9 cellular contexts compared by ENCODE assay signal in genomic region chr4:109588176-109588575, GRCh38. TPM values are rescaled to one million over a fixed set of nuclear protein-coding genes. Genes with fewer than 3 reads are reported as not detected.
DNase-seq lines count a peak whose midpoint lies in the region; ATAC-seq and TF ChIP-seq lines count a peak whose summit lies in the region.
"Had no signal": no experiment of that assay in that cellular context is flagged by ENCODE, and none has a peak within 500 bp of the region (broad histone marks: within the 10 kb centered on the region; RNA-seq: fewer than 3 reads in every experiment).

No MANE protein-coding gene starts in this region.

- peaks cover 31% of the 10 kb centered on the region for H3K36me3 Mint-ChIP-seq in activated CD4-positive, alpha-beta T cell treated with anti-CD3 and anti-CD28 coated beads, Interleukin-2, amount 10 ng/mL, durations not matched to agents 24 days and 14 days (ENCODE audit: low read depth)
- no peaks in the 10 kb centered on the region for H3K36me3 Mint-ChIP-seq in nephron progenitor cell (ENCODE audit: low read depth)

- no peak for TF ChIP-seq EP300 in stomach (IDR thresholded peaks at IDR 0.05)

- TF ChIP-seq CTCF in stomach (IDR thresholded peaks at IDR 0.05) (no peak), nephron progenitor cell (IDR thresholded peaks at IDR 0.05) (no peak)

- H3K36me3 ChIP-seq in stomach, result no peaks in the 10 kb centered on the region

- TF ChIP-seq POLR2A in stomach (IDR thresholded peaks at IDR 0.05), result no peak

- H3K27ac ChIP-seq in stomach, result no peak overlapping the region
- H3K27ac ChIP-seq: VCaP had no signal

- H3K27me3 ChIP-seq in stomach, result no peaks in the 10 kb centered on the region

- WGBS in stomach, 5 donors, result 74 to 79% (median 78%) methylated on average over 4 of the region's 4 CpGs

- peak; percentile 98 for ATAC-seq in GM18907 (IDR thresholded peaks at IDR 0.05; ENCODE audit: unreplicated experiment)
- ATAC-seq in HG02870 (IDR thresholded peaks at IDR 0.05; ENCODE audit: unreplicated experiment), result peak; percentile 99

- H3K4me3 ChIP-seq in stomach, result no peak overlapping the region

- no peaks in the 10 kb centered on the region for H3K27me3 Mint-ChIP-seq in activated CD4-positive, alpha-beta T cell treated with anti-CD3 and anti-CD28 coated beads, Interleukin-2, amount 10 ng/mL, durations not matched to agents 24 days and 14 days
- H3K27me3 Mint-ChIP-seq in nephron progenitor cell (ENCODE audit: low read depth, poor library complexity), result no peaks in the 10 kb centered on the region

- intact Hi-C loops in activated CD4-positive, alpha-beta T cell treated with anti-CD3 and anti-CD28 coated beads, Interleukin-2, amount 10 ng/mL, durations not matched to agents 24 days and 14 days (cut with micrococcal nuclease), result loop anchor here (1.0 to 2.0 kb wide), 2 partner anchors 27 to 61 kb away; no protein-coding TSS in a partner anchor
- intact Hi-C loops in stomach (cut with DNase I; ENCODE audit: low total_unique reads), result no loop called here

- peaks cover 54% of the 10 kb centered on the region for H3K4me1 Mint-ChIP-seq in activated CD4-positive, alpha-beta T cell treated with anti-CD3 and anti-CD28 coated beads, Interleukin-2, amount 10 ng/mL, durations not matched to agents 24 days and 14 days
- H3K4me1 Mint-ChIP-seq in nephron progenitor cell, result no peaks in the 10 kb centered on the region

- H3K9me3 Mint-ChIP-seq in activated CD4-positive, alpha-beta T cell treated with anti-CD3 and anti-CD28 coated beads, Interleukin-2, amount 10 ng/mL, durations not matched to agents 24 days and 14 days, result no peaks in the 10 kb centered on the region
- H3K9me3 Mint-ChIP-seq in nephron progenitor cell, result peaks cover 35% of the 10 kb centered on the region

- peaks cover 0 to 8% (median 3%) of the 10 kb centered on the region in 4 donors for H3K9me3 ChIP-seq in stomach

- H3K27ac Mint-ChIP-seq in activated CD4-positive, alpha-beta T cell treated with anti-CD3 and anti-CD28 coated beads, Interleukin-2, amount 10 ng/mL, durations not matched to agents 24 days and 14 days, result peak overlapping the region; percentile 6
- no peak overlapping the region for H3K27ac Mint-ChIP-seq in nephron progenitor cell

- no peaks in the 10 kb centered on the region for H3K4me1 ChIP-seq in stomach

- DNase-seq in activated CD4-positive, alpha-beta T cell treated with anti-CD3 and anti-CD28 coated beads, Interleukin-2, amount 10 ng/mL, durations not matched to agents 24 days and 14 days, result peak; percentile 73
- DNase-seq in stimulated activated CD4-positive, alpha-beta T cell treated with anti-CD3 and anti-CD28 coated beads, Interleukin-12 subunit alpha, Interleukin-12 subunit beta, amount 100 ng/mL, for 48 hours (ENCODE audit: low read depth in 2 of 3, low spot score in 1 of 3), result peak; percentile 41 to 66 (median 52)
- DNase-seq in stomach, result no peak
- no peak for DNase-seq in HT-29 (ENCODE audit: low spot score)
- DNase-seq in nephron progenitor cell, result no peak
- no peak for DNase-seq in OCI-M2 (lab: John Stamatoyannopoulos, UW; ENCODE audit: unreplicated experiment)

- peak overlapping the region; percentile 4 for H3K4me3 Mint-ChIP-seq in activated CD4-positive, alpha-beta T cell treated with anti-CD3 and anti-CD28 coated beads, Interleukin-2, amount 10 ng/mL, durations not matched to agents 24 days and 14 days
- no peak overlapping the region for H3K4me3 Mint-ChIP-seq in nephron progenitor cell

RNA-seq across cellular contexts. Expression of gene MCUB, which starts 28.1 kb away (rescaled TPM):
- total RNA-seq in activated CD4-positive, alpha-beta T cell treated with anti-CD3 and anti-CD28 coated beads, Interleukin-2, amount 10 ng/mL, durations not matched to agents 24 days and 14 days, result 43.6 and 46.4 TPM in 2 replicates
- 10 to 100 TPM in 3 of 5 donors, 1 to 10 TPM in 1, under 1 TPM in 1; 0.89 to 37.4 (median 12.3) TPM for total RNA-seq in stomach
- polyA plus RNA-seq in stomach, result 1 to 10 TPM; 4.2 to 7.9 (median 5.2) TPM
- 2.2 and 4.2 TPM in 2 replicates for total RNA-seq in HT-29 (2014; rRNA removed; shearing (Covaris generic))

Comparison
In these comparisons a context has a peak if more than half of its experiments do, and no peak if none do; other contexts are left out.
1. DNase-seq: peak in activated CD4-positive, alpha-beta T cell treated with anti-CD3 and anti-CD28 coated beads, Interleukin-2, amount 10 ng/mL, durations not matched to agents 24 days and 14 days (single experiment) and stimulated activated CD4-positive, alpha-beta T cell treated with anti-CD3 and anti-CD28 coated beads, Interleukin-12 subunit alpha, Interleukin-12 subunit beta, amount 100 ng/mL, for 48 hours (3 of 3); none in stomach (single experiment), HT-29 (single experiment), nephron progenitor cell (single experiment) and OCI-M2 (single experiment).